ENCODE assay signal across 21 cellular contexts in the genomic region with DNA sequence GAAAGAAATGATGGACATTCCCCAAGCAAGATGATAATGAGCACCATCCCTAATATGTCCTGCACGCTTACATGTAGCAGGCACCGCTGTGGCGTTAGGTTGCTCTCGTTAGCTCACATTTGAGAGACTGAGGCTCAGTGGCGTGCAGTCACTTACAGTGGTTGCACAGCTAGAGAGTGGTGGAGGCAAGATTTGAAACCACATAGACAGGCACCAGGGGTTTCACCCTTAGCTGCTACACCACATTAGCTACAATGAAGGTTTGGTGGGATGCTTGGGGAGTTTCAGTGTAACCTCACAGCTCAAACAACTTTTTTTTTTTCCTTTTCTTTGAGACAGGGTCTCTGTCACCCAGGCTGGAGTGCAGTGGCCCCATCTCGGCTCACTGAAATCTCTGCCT. TPM values are rescaled to one million over a fixed set of nuclear protein-coding genes. Genes with fewer than 3 reads are reported as not detected.
DNase-seq lines count a peak whose midpoint lies in the region; ATAC-seq lines count a peak whose summit lies in the region.
"Had no signal": no experiment of that assay in that cellular context is flagged by ENCODE, and none has a peak within 500 bp of the region (broad histone marks: within the 10 kb centered on the region; RNA-seq: fewer than 3 reads in every experiment).

No MANE protein-coding gene starts in this region.

- DNase-seq in activated CD8-positive, alpha-beta memory T cell treated with anti-CD3 and anti-CD28 coated beads, Interleukin-2, amount 10 ng/mL, durations not matched to agents 7 days and 5 days: peak; percentile 65
- DNase-seq in activated CD8-positive, alpha-beta memory T cell treated with anti-CD3 and anti-CD28 coated beads for 24 hours: no peak
- DNase-seq in Jurkat, Clone E6-1 (ENCODE audit: low read depth, low spot score): peak; percentile 30
- DNase-seq in activated naive CD8-positive, alpha-beta T cell treated with anti-CD3 and anti-CD28 coated beads, Interleukin-2, amount 50 U/mL, for 24 hours: no peak
- no peak for DNase-seq in stimulated activated effector memory CD8-positive, alpha-beta T cell treated with anti-CD3 and anti-CD28 coated beads, Interleukin-12 subunit alpha, Interleukin-12 subunit beta, amount 100 ng/mL, for 72 hours (ENCODE audit: low spot score in 2 of 2)
- no peak for DNase-seq in central memory CD4-positive, alpha-beta T cell
- DNase-seq in CD1c-positive myeloid dendritic cell (ENCODE audit: extremely low spot score): no peak
- no peak for DNase-seq in DMS114 treated with DMSO at 0.1 percent for 48 hours (lab: John Stamatoyannopoulos, UW; ENCODE audit: unreplicated experiment)
- DNase-seq: AML-193; DMS79 treated with DMSO at 0.1 percent for 48 hours; GM23248; HCEC 1CT; NCI-H1092 treated with DMSO at 0.1 percent for 48 hours; NCI-H146; NCI-H2081; NCI-H446 treated with DMSO at 0.1 percent for 48 hours; NK-92 treated with Interleukin-12 subunit alpha and Interleukin-12 subunit beta, amount 100 ng/mL, for 24 hours; RPMI8226; SIG-M5 had no signal

- H3K9me3 Mint-ChIP-seq in activated CD8-positive, alpha-beta memory T cell treated with anti-CD3 and anti-CD28 coated beads, Interleukin-2, amount 10 ng/mL, durations not matched to agents 7 days and 5 days (ENCODE audit: low read depth): no peaks in the 10 kb centered on the region
- no peaks in the 10 kb centered on the region for H3K9me3 Mint-ChIP-seq in activated naive CD8-positive, alpha-beta T cell treated with anti-CD3 and anti-CD28 coated beads, Interleukin-2, amount 50 U/mL, for 24 hours
- no peaks in the 10 kb centered on the region for H3K9me3 Mint-ChIP-seq in stimulated activated effector memory CD8-positive, alpha-beta T cell treated with anti-CD3 and anti-CD28 coated beads, Interleukin-12 subunit alpha, Interleukin-12 subunit beta, amount 100 ng/mL, for 72 hours
- H3K9me3 Mint-ChIP-seq: IgD-negative memory B cell had no signal

- peaks cover 21% of the 10 kb centered on the region for H3K4me1 Mint-ChIP-seq in activated CD8-positive, alpha-beta memory T cell treated with anti-CD3 and anti-CD28 coated beads, Interleukin-2, amount 10 ng/mL, durations not matched to agents 7 days and 5 days
- peaks cover 16% of the 10 kb centered on the region for H3K4me1 Mint-ChIP-seq in activated naive CD8-positive, alpha-beta T cell treated with anti-CD3 and anti-CD28 coated beads, Interleukin-2, amount 50 U/mL, for 24 hours
- H3K4me1 Mint-ChIP-seq in stimulated activated effector memory CD8-positive, alpha-beta T cell treated with anti-CD3 and anti-CD28 coated beads, Interleukin-12 subunit alpha, Interleukin-12 subunit beta, amount 100 ng/mL, for 72 hours: peaks cover 17% of the 10 kb centered on the region

- ATAC-seq in activated CD8-positive, alpha-beta memory T cell treated with anti-CD3 and anti-CD28 coated beads, Interleukin-2, amount 10 ng/mL, durations not matched to agents 7 days and 5 days: peak; percentile 78
- ATAC-seq in activated naive CD8-positive, alpha-beta T cell treated with anti-CD3 and anti-CD28 coated beads, Interleukin-2, amount 50 U/mL, for 24 hours: peak; percentile 86
- ATAC-seq in stimulated activated effector memory CD8-positive, alpha-beta T cell treated with anti-CD3 and anti-CD28 coated beads, Interleukin-12 subunit alpha, Interleukin-12 subunit beta, amount 100 ng/mL, for 72 hours: peak; percentile 75
- ATAC-seq: SK-N-SH treated with all-trans-retinoic acid at 6 μM for 48 hours had no signal

- no peak overlapping the region for H3K4me3 Mint-ChIP-seq in activated CD8-positive, alpha-beta memory T cell treated with anti-CD3 and anti-CD28 coated beads, Interleukin-2, amount 10 ng/mL, durations not matched to agents 7 days and 5 days
- H3K4me3 Mint-ChIP-seq in activated naive CD8-positive, alpha-beta T cell treated with anti-CD3 and anti-CD28 coated beads, Interleukin-2, amount 50 U/mL, for 24 hours: no peak overlapping the region
- H3K4me3 Mint-ChIP-seq in stimulated activated effector memory CD8-positive, alpha-beta T cell treated with anti-CD3 and anti-CD28 coated beads, Interleukin-12 subunit alpha, Interleukin-12 subunit beta, amount 100 ng/mL, for 72 hours: no peak overlapping the region
- H3K4me3 Mint-ChIP-seq: IgD-negative memory B cell had no signal

- peaks cover 66% of the 10 kb centered on the region for H3K27me3 Mint-ChIP-seq in activated CD8-positive, alpha-beta memory T cell treated with anti-CD3 and anti-CD28 coated beads, Interleukin-2, amount 10 ng/mL, durations not matched to agents 7 days and 5 days
- peaks cover 16% of the 10 kb centered on the region for H3K27me3 Mint-ChIP-seq in activated naive CD8-positive, alpha-beta T cell treated with anti-CD3 and anti-CD28 coated beads, Interleukin-2, amount 50 U/mL, for 24 hours

- no peak overlapping the region for H3K27ac Mint-ChIP-seq in activated CD8-positive, alpha-beta memory T cell treated with anti-CD3 and anti-CD28 coated beads, Interleukin-2, amount 10 ng/mL, durations not matched to agents 7 days and 5 days
- no peak overlapping the region for H3K27ac Mint-ChIP-seq in activated naive CD8-positive, alpha-beta T cell treated with anti-CD3 and anti-CD28 coated beads, Interleukin-2, amount 50 U/mL, for 24 hours
- no peak overlapping the region for H3K27ac Mint-ChIP-seq in stimulated activated effector memory CD8-positive, alpha-beta T cell treated with anti-CD3 and anti-CD28 coated beads, Interleukin-12 subunit alpha, Interleukin-12 subunit beta, amount 100 ng/mL, for 72 hours
- H3K27ac Mint-ChIP-seq: IgD-negative memory B cell had no signal

- H3K4me3 ChIP-seq in Jurkat, Clone E6-1 (ENCODE audit: low read length): no peak overlapping the region
- H3K4me3 ChIP-seq: GM23248 had no signal

- no peaks in the 10 kb centered on the region for H3K36me3 Mint-ChIP-seq in activated CD8-positive, alpha-beta memory T cell treated with anti-CD3 and anti-CD28 coated beads, Interleukin-2, amount 10 ng/mL, durations not matched to agents 7 days and 5 days
- H3K36me3 Mint-ChIP-seq in activated naive CD8-positive, alpha-beta T cell treated with anti-CD3 and anti-CD28 coated beads, Interleukin-2, amount 50 U/mL, for 24 hours (ENCODE audit: low read depth): no peaks in the 10 kb centered on the region
- no peaks in the 10 kb centered on the region for H3K36me3 Mint-ChIP-seq in stimulated activated effector memory CD8-positive, alpha-beta T cell treated with anti-CD3 and anti-CD28 coated beads, Interleukin-12 subunit alpha, Interleukin-12 subunit beta, amount 100 ng/mL, for 72 hours
- H3K36me3 Mint-ChIP-seq: IgD-negative memory B cell had no signal

- CTCF ChIA-PET in activated CD8-positive, alpha-beta memory T cell treated with anti-CD3 and anti-CD28 coated beads, Interleukin-2, amount 10 ng/mL, durations not matched to agents 7 days and 5 days (lab: Charles Lee): interaction anchor here (0.8 to 6.4 kb wide), 10 partner anchors 11 to 97 kb away, joined by 3 to 38 read pairs (median 4); a partner anchor contains a TSS

RNA-seq across cellular contexts. Expression of a gene that starts 3.7 kb away (rescaled TPM):
- total RNA-seq in activated CD8-positive, alpha-beta memory T cell treated with anti-CD3 and anti-CD28 coated beads, Interleukin-2, amount 10 ng/mL, durations not matched to agents 7 days and 5 days: not detected
- not detected for polyA plus RNA-seq in Jurkat, Clone E6-1 (2012; ENCODE audit: insufficient read depth, insufficient read length)
- total RNA-seq: GM23248 had no signal
- polyA plus RNA-seq: GM23248 had no signal

RNA-seq across cellular contexts. Expression of a gene that starts 36.3 kb away (rescaled TPM):
- total RNA-seq in activated CD8-positive, alpha-beta memory T cell treated with anti-CD3 and anti-CD28 coated beads, Interleukin-2, amount 10 ng/mL, durations not matched to agents 7 days and 5 days: not detected
- polyA plus RNA-seq in Jurkat, Clone E6-1 (2012; ENCODE audit: insufficient read depth, insufficient read length): 67.2 TPM

Comparison
In these comparisons a context has a peak if more than half of its experiments do, and no peak if none do; other contexts are left out.
1. DNase-seq: peak in activated CD8-positive, alpha-beta memory T cell treated with anti-CD3 and anti-CD28 coated beads, Interleukin-2, amount 10 ng/mL, durations not matched to agents 7 days and 5 days (single experiment) and Jurkat, Clone E6-1 (single experiment); none in activated CD8-positive, alpha-beta memory T cell treated with anti-CD3 and anti-CD28 coated beads for 24 hours (single experiment), activated naive CD8-positive, alpha-beta T cell treated with anti-CD3 and anti-CD28 coated beads, Interleukin-2, amount 50 U/mL, for 24 hours (single experiment), stimulated activated effector memory CD8-positive, alpha-beta T cell treated with anti-CD3 and anti-CD28 coated beads, Interleukin-12 subunit alpha, Interleukin-12 subunit beta, amount 100 ng/mL, for 72 hours (0 of 2), central memory CD4-positive, alpha-beta T cell (single experiment), CD1c-positive myeloid dendritic cell (single experiment) and DMS114 treated with DMSO at 0.1 percent for 48 hours (single experiment).
2. Peak in every context shown above with its lines, with median percentiles within 50 percentile points of each other: ATAC-seq.